In the genomic region with DNA sequence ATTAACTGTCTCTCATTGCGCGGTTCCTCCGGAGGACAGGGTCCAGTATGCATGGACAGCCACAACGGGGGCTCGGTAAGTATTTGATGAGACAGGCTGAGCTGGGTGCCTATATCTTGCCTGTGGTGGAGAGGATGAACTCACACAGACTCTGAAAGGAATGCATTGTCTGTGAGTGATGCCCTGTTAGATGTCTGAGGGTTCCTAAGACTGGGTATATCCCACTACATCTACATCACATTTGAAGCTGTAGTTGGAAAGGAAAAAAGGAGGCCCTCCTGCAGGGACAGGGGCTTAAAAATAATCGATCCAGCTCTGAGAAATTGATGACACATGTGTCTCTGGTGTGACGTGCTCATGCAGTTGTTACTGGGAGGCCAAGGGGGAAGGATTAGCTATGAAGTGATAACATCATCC, we compare ENCODE assay signal across 1 cellular context.
A peak's percentile ranks its signal among the peaks of the same experiment; 100 is the strongest.
TF ChIP-seq lines count a peak whose summit lies in the region.

No MANE protein-coding gene starts in this region.

TF ChIP-seq in K562, 482 proteins besides CTCF, POLR2A, EP300 and RAD21 (continued from another document and continues in another):
- TF ChIP-seq, protein P1, sequence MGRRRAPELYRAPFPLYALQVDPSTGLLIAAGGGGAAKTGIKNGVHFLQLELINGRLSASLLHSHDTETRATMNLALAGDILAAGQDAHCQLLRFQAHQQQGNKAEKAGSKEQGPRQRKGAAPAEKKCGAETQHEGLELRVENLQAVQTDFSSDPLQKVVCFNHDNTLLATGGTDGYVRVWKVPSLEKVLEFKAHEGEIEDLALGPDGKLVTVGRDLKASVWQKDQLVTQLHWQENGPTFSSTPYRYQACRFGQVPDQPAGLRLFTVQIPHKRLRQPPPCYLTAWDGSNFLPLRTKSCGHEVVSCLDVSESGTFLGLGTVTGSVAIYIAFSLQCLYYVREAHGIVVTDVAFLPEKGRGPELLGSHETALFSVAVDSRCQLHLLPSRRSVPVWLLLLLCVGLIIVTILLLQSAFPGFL (CRISPR knock-in tag; IDR thresholded peaks at IDR 0.05), result no peak
- no peak for TF ChIP-seq THRAP3 (IDR thresholded peaks at IDR 0.05; ENCODE audit: borderline replicate concordance)
- TF ChIP-seq, protein P2, sequence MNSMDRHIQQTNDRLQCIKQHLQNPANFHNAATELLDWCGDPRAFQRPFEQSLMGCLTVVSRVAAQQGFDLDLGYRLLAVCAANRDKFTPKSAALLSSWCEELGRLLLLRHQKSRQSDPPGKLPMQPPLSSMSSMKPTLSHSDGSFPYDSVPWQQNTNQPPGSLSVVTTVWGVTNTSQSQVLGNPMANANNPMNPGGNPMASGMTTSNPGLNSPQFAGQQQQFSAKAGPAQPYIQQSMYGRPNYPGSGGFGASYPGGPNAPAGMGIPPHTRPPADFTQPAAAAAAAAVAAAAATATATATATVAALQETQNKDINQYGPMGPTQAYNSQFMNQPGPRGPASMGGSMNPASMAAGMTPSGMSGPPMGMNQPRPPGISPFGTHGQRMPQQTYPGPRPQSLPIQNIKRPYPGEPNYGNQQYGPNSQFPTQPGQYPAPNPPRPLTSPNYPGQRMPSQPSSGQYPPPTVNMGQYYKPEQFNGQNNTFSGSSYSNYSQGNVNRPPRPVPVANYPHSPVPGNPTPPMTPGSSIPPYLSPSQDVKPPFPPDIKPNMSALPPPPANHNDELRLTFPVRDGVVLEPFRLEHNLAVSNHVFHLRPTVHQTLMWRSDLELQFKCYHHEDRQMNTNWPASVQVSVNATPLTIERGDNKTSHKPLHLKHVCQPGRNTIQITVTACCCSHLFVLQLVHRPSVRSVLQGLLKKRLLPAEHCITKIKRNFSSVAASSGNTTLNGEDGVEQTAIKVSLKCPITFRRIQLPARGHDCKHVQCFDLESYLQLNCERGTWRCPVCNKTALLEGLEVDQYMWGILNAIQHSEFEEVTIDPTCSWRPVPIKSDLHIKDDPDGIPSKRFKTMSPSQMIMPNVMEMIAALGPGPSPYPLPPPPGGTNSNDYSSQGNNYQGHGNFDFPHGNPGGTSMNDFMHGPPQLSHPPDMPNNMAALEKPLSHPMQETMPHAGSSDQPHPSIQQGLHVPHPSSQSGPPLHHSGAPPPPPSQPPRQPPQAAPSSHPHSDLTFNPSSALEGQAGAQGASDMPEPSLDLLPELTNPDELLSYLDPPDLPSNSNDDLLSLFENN (IDR thresholded peaks at IDR 0.05; ENCODE audit: low read depth in 2 of 2, low read length in 2 of 2), result no peak
- no peak for TF ChIP-seq KDM5B (IDR thresholded peaks at IDR 0.05; ENCODE audit: insufficient replicate concordance, low read depth, low read length)
- TF ChIP-seq HNRNPLL (IDR thresholded peaks at IDR 0.05; ENCODE audit: low read depth, low read length, poor library complexity, severe bottlenecking), result no peak
- TF ChIP-seq IRF2 (CRISPR knock-in tag; IDR thresholded peaks at IDR 0.05), result no peak
- TF ChIP-seq ZBTB7A (IDR thresholded peaks at IDR 0.05; ENCODE audit: borderline replicate concordance, control insufficient read depth, low read depth, low read length), result no peak
- TF ChIP-seq, protein P3, sequence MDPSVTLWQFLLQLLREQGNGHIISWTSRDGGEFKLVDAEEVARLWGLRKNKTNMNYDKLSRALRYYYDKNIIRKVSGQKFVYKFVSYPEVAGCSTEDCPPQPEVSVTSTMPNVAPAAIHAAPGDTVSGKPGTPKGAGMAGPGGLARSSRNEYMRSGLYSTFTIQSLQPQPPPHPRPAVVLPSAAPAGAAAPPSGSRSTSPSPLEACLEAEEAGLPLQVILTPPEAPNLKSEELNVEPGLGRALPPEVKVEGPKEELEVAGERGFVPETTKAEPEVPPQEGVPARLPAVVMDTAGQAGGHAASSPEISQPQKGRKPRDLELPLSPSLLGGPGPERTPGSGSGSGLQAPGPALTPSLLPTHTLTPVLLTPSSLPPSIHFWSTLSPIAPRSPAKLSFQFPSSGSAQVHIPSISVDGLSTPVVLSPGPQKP (CRISPR knock-in tag; IDR thresholded peaks at IDR 0.05), result no peak
- TF ChIP-seq ZNF41 (CRISPR knock-in tag; conservative IDR thresholded peaks at IDR 0.05), result no peak
- TF ChIP-seq, protein P4, sequence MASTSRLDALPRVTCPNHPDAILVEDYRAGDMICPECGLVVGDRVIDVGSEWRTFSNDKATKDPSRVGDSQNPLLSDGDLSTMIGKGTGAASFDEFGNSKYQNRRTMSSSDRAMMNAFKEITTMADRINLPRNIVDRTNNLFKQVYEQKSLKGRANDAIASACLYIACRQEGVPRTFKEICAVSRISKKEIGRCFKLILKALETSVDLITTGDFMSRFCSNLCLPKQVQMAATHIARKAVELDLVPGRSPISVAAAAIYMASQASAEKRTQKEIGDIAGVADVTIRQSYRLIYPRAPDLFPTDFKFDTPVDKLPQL (IDR thresholded peaks at IDR 0.05; ENCODE audit: extremely low read depth, insufficient read length), result no peak
- no peak for TF ChIP-seq RFX1 (IDR thresholded peaks at IDR 0.05)
- no peak for TF ChIP-seq KDM4B (IDR thresholded peaks at IDR 0.05; ENCODE audit: borderline replicate concordance in 2 of 2, low read depth in 1 of 2)
- TF ChIP-seq SMARCA4 (IDR thresholded peaks at IDR 0.05), result 0 out of 2 replicates have a peak, but pooled peaks have one; percentile 15
- no peak for TF ChIP-seq JUND (IDR thresholded peaks at IDR 0.05; ENCODE audit: borderline replicate concordance, low read depth, low read length)
- no peak for TF ChIP-seq JUND (tag; IDR thresholded peaks at IDR 0.05; ENCODE audit: borderline replicate concordance, low read depth, low read length)
- TF ChIP-seq ZNF507 (tag; conservative IDR thresholded peaks at IDR 0.05), result no peak
- no peak for TF ChIP-seq ZNF696 (CRISPR knock-in tag; conservative IDR thresholded peaks at IDR 0.05)
- TF ChIP-seq PTBP1 (IDR thresholded peaks at IDR 0.05; ENCODE audit: low read depth, low read length), result no peak
- no peak for TF ChIP-seq SETDB1 (IDR thresholded peaks at IDR 0.05; ENCODE audit: low read length)
- peak; percentile 42 for TF ChIP-seq CREM (IDR thresholded peaks at IDR 0.05; ENCODE audit: low read depth)
- TF ChIP-seq E2F3 (CRISPR knock-in tag; IDR thresholded peaks at IDR 0.05), result no peak
- TF ChIP-seq FOS (IDR thresholded peaks at IDR 0.05; ENCODE audit: extremely low read depth, insufficient read length), result no peak
- TF ChIP-seq, protein P5, sequence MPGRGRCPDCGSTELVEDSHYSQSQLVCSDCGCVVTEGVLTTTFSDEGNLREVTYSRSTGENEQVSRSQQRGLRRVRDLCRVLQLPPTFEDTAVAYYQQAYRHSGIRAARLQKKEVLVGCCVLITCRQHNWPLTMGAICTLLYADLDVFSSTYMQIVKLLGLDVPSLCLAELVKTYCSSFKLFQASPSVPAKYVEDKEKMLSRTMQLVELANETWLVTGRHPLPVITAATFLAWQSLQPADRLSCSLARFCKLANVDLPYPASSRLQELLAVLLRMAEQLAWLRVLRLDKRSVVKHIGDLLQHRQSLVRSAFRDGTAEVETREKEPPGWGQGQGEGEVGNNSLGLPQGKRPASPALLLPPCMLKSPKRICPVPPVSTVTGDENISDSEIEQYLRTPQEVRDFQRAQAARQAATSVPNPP (IDR thresholded peaks at IDR 0.05; ENCODE audit: borderline replicate concordance, insufficient read depth, insufficient read length), result no peak
- no peak for TF ChIP-seq ZNF3 (CRISPR knock-in tag; IDR thresholded peaks at IDR 0.05)
- TF ChIP-seq NCOA4 (IDR thresholded peaks at IDR 0.05; ENCODE audit: partially characterized antibody), result no peak
- no peak for TF ChIP-seq ZNF785 (CRISPR knock-in tag; IDR thresholded peaks at IDR 0.05)
- TF ChIP-seq, protein P6, sequence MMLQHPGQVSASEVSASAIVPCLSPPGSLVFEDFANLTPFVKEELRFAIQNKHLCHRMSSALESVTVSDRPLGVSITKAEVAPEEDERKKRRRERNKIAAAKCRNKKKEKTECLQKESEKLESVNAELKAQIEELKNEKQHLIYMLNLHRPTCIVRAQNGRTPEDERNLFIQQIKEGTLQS (IDR thresholded peaks at IDR 0.05), result 0 out of 2 replicates have a peak, but pooled peaks have one; percentile 12
- TF ChIP-seq, protein P6 (CRISPR knock-in tag; conservative IDR thresholded peaks at IDR 0.05), result no peak
- TF ChIP-seq ZNF274 (IDR thresholded peaks at IDR 0.05; ENCODE audit: borderline replicate concordance, low read depth, low read length), result no peak
- TF ChIP-seq NEUROD1 (IDR thresholded peaks at IDR 0.05; ENCODE audit: borderline replicate concordance, low read depth, low read length, partially characterized antibody), result no peak
- no peak for TF ChIP-seq ATF1 (CRISPR knock-in tag; IDR thresholded peaks at IDR 0.05)
- peak; percentile 31; the same call in 1 of the 2 replicates for TF ChIP-seq ATF1 (tag; IDR thresholded peaks at IDR 0.05)
- TF ChIP-seq SMC3 (conservative IDR thresholded peaks at IDR 0.05; ENCODE audit: insufficient read depth, low read depth, low read length), result no peak
- no peak for TF ChIP-seq NCOA1 (IDR thresholded peaks at IDR 0.05; ENCODE audit: low read depth)
- TF ChIP-seq FOSL1 (tag; conservative IDR thresholded peaks at IDR 0.05), result peak; percentile 41; the same call in 1 of the 2 replicates
- TF ChIP-seq ZNF311 (CRISPR knock-in tag; IDR thresholded peaks at IDR 0.05), result no peak
- TF ChIP-seq CEBPB (tag; IDR thresholded peaks at IDR 0.05), result no peak
- TF ChIP-seq, protein P7, sequence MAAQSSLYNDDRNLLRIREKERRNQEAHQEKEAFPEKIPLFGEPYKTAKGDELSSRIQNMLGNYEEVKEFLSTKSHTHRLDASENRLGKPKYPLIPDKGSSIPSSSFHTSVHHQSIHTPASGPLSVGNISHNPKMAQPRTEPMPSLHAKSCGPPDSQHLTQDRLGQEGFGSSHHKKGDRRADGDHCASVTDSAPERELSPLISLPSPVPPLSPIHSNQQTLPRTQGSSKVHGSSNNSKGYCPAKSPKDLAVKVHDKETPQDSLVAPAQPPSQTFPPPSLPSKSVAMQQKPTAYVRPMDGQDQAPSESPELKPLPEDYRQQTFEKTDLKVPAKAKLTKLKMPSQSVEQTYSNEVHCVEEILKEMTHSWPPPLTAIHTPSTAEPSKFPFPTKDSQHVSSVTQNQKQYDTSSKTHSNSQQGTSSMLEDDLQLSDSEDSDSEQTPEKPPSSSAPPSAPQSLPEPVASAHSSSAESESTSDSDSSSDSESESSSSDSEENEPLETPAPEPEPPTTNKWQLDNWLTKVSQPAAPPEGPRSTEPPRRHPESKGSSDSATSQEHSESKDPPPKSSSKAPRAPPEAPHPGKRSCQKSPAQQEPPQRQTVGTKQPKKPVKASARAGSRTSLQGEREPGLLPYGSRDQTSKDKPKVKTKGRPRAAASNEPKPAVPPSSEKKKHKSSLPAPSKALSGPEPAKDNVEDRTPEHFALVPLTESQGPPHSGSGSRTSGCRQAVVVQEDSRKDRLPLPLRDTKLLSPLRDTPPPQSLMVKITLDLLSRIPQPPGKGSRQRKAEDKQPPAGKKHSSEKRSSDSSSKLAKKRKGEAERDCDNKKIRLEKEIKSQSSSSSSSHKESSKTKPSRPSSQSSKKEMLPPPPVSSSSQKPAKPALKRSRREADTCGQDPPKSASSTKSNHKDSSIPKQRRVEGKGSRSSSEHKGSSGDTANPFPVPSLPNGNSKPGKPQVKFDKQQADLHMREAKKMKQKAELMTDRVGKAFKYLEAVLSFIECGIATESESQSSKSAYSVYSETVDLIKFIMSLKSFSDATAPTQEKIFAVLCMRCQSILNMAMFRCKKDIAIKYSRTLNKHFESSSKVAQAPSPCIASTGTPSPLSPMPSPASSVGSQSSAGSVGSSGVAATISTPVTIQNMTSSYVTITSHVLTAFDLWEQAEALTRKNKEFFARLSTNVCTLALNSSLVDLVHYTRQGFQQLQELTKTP (IDR thresholded peaks at IDR 0.05; ENCODE audit: low read depth in 1 of 2, partially characterized antibody in 2 of 2), result peak in 1 of 2 experiments; percentile 3
- TF ChIP-seq, protein P8, sequence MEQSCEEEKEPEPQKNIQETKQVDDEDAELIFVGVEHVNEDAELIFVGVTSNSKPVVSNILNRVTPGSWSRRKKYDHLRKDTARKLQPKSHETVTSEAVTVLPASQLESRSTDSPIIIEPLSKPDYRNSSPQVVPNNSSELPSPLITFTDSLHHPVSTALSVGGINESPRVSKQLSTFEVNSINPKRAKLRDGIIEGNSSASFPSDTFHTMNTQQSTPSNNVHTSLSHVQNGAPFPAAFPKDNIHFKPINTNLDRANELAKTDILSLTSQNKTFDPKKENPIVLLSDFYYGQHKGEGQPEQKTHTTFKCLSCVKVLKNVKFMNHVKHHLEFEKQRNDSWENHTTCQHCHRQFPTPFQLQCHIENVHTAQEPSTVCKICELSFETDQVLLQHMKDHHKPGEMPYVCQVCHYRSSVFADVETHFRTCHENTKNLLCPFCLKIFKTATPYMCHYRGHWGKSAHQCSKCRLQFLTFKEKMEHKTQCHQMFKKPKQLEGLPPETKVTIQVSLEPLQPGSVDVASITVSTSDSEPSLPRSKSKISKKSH (CRISPR knock-in tag; IDR thresholded peaks at IDR 0.05), result no peak
- TF ChIP-seq MED1 (CRISPR knock-in tag; IDR thresholded peaks at IDR 0.05; ENCODE audit: borderline replicate concordance), result no peak
- no peak for TF ChIP-seq MEIS2 (IDR thresholded peaks at IDR 0.05; ENCODE audit: partially characterized antibody)
- no peak for TF ChIP-seq SMARCA5 (IDR thresholded peaks at IDR 0.05)
- no peak for TF ChIP-seq STAT5A (IDR thresholded peaks at IDR 0.05; ENCODE audit: borderline replicate concordance, low read length)
- TF ChIP-seq ZNF24 (IDR thresholded peaks at IDR 0.05), result no peak
- TF ChIP-seq MBD2 (IDR thresholded peaks at IDR 0.05; ENCODE audit: borderline replicate concordance, low read depth), result no peak
- no peak for TF ChIP-seq GTF2A2 (tag; IDR thresholded peaks at IDR 0.05)
- no peak for TF ChIP-seq NR1H2 (CRISPR knock-in tag; IDR thresholded peaks at IDR 0.05)
- no peak for TF ChIP-seq NFRKB (IDR thresholded peaks at IDR 0.05; ENCODE audit: low read depth)
- TF ChIP-seq, protein P9, sequence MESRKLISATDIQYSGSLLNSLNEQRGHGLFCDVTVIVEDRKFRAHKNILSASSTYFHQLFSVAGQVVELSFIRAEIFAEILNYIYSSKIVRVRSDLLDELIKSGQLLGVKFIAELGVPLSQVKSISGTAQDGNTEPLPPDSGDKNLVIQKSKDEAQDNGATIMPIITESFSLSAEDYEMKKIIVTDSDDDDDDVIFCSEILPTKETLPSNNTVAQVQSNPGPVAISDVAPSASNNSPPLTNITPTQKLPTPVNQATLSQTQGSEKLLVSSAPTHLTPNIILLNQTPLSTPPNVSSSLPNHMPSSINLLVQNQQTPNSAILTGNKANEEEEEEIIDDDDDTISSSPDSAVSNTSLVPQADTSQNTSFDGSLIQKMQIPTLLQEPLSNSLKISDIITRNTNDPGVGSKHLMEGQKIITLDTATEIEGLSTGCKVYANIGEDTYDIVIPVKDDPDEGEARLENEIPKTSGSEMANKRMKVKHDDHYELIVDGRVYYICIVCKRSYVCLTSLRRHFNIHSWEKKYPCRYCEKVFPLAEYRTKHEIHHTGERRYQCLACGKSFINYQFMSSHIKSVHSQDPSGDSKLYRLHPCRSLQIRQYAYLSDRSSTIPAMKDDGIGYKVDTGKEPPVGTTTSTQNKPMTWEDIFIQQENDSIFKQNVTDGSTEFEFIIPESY (CRISPR knock-in tag; IDR thresholded peaks at IDR 0.05), result no peak
- no peak for TF ChIP-seq ZNF134 (CRISPR knock-in tag; conservative IDR thresholded peaks at IDR 0.05)
- no peak for TF ChIP-seq KAT8 (IDR thresholded peaks at IDR 0.05; ENCODE audit: low read depth)
- TF ChIP-seq ZNF644 (tag; IDR thresholded peaks at IDR 0.05; ENCODE audit: low read depth), result no peak
- TF ChIP-seq CTBP1 (IDR thresholded peaks at IDR 0.05; ENCODE audit: borderline replicate concordance), result peak; percentile 25; the same call in 1 of the 2 replicates
- peak; percentile 23; the same call in 1 of the 2 replicates for TF ChIP-seq C11orf30 (IDR thresholded peaks at IDR 0.05; ENCODE audit: low read depth)
- TF ChIP-seq MTA3 (IDR thresholded peaks at IDR 0.05; ENCODE audit: borderline replicate concordance), result 0 out of 2 replicates have a peak, but pooled peaks have one; percentile 39
